ENCODE assay signal across 5 cellular contexts in the genomic region with DNA sequence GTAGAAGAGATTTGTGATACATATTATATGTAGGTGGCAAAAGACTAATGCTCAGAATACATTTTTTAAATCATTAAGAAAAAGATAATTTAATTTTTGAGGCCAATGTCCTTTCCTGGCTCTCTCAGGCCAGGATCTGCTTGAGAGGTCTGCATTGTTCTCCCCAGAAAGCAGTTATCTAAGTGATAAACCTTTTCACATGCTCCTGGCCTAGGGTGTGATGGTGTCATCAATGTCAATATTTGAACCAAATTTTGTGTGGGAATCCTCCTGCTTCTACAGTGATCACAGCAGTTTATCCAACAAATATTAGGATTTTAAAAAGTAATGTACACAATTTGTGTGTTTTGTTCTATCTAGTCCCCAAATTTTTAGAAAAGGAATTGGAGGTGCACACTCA.
"Had no signal": no experiment of that assay in that cellular context is flagged by ENCODE, and none has a peak within 500 bp of the region (broad histone marks: within the 10 kb centered on the region; RNA-seq: fewer than 3 reads in every experiment).

No MANE protein-coding gene starts in this region.

- H3K4me2 ChIP-seq: GM23338 had no signal

- H3K4me3 ChIP-seq: GM23338, K562 had no signal

- DNase-seq: H9, HCEC 1CT, IMR-90 had no signal

- ATAC-seq: GM23338, K562 had no signal
